ENCODE assay signal across 8 cellular contexts in the genomic region with DNA sequence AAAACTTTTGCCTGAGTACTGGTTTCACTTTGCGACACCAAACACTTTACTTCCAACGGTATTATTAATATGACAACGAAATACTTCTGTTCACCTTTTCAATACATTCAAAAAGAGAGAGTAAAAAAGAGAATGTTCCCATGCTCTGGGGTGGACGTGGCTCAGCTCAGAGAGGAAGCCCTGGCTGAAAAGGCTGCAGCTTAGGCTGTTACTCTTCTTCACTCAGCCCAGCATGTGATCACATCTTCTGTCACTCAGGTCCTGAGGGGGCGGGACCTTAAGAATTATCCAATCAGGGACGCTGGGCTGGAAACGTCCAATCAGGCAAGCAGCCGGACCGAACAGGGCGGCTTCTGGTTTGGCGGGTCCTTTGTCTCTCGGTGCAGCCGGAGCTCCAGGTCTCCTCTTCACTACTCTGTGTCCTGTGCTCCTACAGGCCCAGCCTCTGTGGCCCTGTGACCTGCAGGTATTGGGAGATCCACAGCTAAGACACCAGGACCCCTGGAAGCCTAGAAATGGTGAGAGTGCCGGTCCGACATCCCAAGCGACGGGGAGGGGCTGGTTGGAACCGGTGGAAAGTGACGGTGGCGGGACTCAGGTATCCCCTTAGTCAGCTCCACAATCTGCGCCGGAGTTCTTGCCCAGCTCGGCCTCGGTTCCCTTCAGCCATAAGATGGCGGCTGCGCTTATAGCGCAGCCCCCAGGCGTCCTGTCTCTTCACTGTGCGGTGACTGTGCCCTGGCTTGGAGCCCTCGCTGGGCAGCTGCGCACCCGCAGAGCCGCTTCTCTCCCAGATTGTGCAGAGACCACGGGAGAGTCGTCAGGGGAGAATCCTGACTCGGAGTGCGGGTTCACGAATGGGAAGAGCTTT. TPM values are rescaled to one million over a fixed set of nuclear protein-coding genes. Genes with fewer than 3 reads are reported as not detected.
DNase-seq lines count a peak whose midpoint lies in the region; ATAC-seq and TF ChIP-seq lines count a peak whose summit lies in the region.

Gene ZNF93 (plus strand): TSS at position 373 of the 871 bp plus-strand sequence. CDS start 143 bp downstream, at position 516.

- DNase-seq in AG08395 (ENCODE audit: low spot score): peak; percentile 97
- peak; percentile 58 for DNase-seq in NCI-H526 treated with DMSO at 0.1 percent for 48 hours (lab: John Stamatoyannopoulos, UW)
- peak; percentile 93 for DNase-seq in activated CD8-positive, alpha-beta memory T cell treated with anti-CD3 and anti-CD28 coated beads for 24 hours
- peak; percentile 84 for DNase-seq in effector CD8-positive, alpha-beta T cell (lab: John Stamatoyannopoulos, UW)
- DNase-seq in lower lobe of right lung: peak; percentile 92
- peak; percentile 76 to 88 for DNase-seq in stimulated activated CD4-positive, alpha-beta T cell treated with anti-CD3 and anti-CD28 coated beads, Interleukin-4, amount 100 ng/mL, for 48 hours (ENCODE audit: low read depth in 2 of 2)

- no peaks in the 10 kb centered on the region for H3K27me3 ChIP-seq in lower lobe of right lung (ENCODE audit: low read depth)

- in situ Hi-C loops in GM18951 (cut with MboI; ENCODE audit: low sequenced_read_pairs, unreplicated experiment): no loop called here

- H3K9me3 ChIP-seq in lower lobe of right lung: peaks cover 27% of the 10 kb centered on the region

- intact Hi-C loops in lower lobe of right lung (cut with DNase I): no loop called here

- peak within 1 kb of the TSS; percentile 72 for H3K27ac ChIP-seq in lower lobe of right lung

- TF ChIP-seq CTCF in lower lobe of right lung (IDR thresholded peaks at IDR 0.05): no peak

- peaks cover 12% of the 10 kb centered on the region for H3K4me1 ChIP-seq in lower lobe of right lung

- peak; percentile 90 for ATAC-seq in HG03342 (IDR thresholded peaks at IDR 0.05; ENCODE audit: unreplicated experiment)
- peak; percentile 99 for ATAC-seq in lower lobe of right lung

- peak; percentile 62 for TF ChIP-seq POLR2A in GM18951 (IDR thresholded peaks at IDR 0.05; ENCODE audit: extremely low read depth, insufficient read depth, insufficient read length)

- H3K36me3 ChIP-seq in lower lobe of right lung: no peaks in the 10 kb centered on the region

- peak within 1 kb of the TSS; percentile 76 for H3K4me3 ChIP-seq in lower lobe of right lung

RNA-seq across cellular contexts. Expression of gene ZNF93, which starts in this region (rescaled TPM):
- total RNA-seq in lower lobe of right lung: 3.7 TPM

Comparison
In these comparisons a context has a peak if more than half of its experiments do, and no peak if none do; other contexts are left out.
1. Peak in every context shown above with its lines: DNase-seq, ATAC-seq, H3K4me3 ChIP-seq and H3K27ac ChIP-seq.